Comparison of ENCODE assay signal across 1 cellular context in genomic region chr6:6704423-6705060, GRCh38.
TF ChIP-seq lines count a peak whose summit lies in the region.

No MANE protein-coding gene starts in this region.

TF ChIP-seq in WTC11, 78 proteins besides CTCF, POLR2A, EP300 and RAD21 (continued from another document):
- TF ChIP-seq, protein P1, sequence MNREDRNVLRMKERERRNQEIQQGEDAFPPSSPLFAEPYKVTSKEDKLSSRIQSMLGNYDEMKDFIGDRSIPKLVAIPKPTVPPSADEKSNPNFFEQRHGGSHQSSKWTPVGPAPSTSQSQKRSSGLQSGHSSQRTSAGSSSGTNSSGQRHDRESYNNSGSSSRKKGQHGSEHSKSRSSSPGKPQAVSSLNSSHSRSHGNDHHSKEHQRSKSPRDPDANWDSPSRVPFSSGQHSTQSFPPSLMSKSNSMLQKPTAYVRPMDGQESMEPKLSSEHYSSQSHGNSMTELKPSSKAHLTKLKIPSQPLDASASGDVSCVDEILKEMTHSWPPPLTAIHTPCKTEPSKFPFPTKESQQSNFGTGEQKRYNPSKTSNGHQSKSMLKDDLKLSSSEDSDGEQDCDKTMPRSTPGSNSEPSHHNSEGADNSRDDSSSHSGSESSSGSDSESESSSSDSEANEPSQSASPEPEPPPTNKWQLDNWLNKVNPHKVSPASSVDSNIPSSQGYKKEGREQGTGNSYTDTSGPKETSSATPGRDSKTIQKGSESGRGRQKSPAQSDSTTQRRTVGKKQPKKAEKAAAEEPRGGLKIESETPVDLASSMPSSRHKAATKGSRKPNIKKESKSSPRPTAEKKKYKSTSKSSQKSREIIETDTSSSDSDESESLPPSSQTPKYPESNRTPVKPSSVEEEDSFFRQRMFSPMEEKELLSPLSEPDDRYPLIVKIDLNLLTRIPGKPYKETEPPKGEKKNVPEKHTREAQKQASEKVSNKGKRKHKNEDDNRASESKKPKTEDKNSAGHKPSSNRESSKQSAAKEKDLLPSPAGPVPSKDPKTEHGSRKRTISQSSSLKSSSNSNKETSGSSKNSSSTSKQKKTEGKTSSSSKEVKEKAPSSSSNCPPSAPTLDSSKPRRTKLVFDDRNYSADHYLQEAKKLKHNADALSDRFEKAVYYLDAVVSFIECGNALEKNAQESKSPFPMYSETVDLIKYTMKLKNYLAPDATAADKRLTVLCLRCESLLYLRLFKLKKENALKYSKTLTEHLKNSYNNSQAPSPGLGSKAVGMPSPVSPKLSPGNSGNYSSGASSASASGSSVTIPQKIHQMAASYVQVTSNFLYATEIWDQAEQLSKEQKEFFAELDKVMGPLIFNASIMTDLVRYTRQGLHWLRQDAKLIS (CRISPR knock-in tag; IDR thresholded peaks at IDR 0.05; ENCODE audit: borderline replicate concordance), result no peak
- TF ChIP-seq FOXP1 (CRISPR knock-in tag; IDR thresholded peaks at IDR 0.05; ENCODE audit: borderline replicate concordance) (no peak), ZNF219 (CRISPR knock-in tag; IDR thresholded peaks at IDR 0.05; ENCODE audit: borderline replicate concordance) (no peak), ZNF671 (CRISPR knock-in tag; IDR thresholded peaks at IDR 0.05) (no peak), FOXJ3 (CRISPR knock-in tag; IDR thresholded peaks at IDR 0.05; ENCODE audit: borderline replicate concordance) (no peak)
